8 cellular contexts compared by ENCODE assay signal in the genomic region with DNA sequence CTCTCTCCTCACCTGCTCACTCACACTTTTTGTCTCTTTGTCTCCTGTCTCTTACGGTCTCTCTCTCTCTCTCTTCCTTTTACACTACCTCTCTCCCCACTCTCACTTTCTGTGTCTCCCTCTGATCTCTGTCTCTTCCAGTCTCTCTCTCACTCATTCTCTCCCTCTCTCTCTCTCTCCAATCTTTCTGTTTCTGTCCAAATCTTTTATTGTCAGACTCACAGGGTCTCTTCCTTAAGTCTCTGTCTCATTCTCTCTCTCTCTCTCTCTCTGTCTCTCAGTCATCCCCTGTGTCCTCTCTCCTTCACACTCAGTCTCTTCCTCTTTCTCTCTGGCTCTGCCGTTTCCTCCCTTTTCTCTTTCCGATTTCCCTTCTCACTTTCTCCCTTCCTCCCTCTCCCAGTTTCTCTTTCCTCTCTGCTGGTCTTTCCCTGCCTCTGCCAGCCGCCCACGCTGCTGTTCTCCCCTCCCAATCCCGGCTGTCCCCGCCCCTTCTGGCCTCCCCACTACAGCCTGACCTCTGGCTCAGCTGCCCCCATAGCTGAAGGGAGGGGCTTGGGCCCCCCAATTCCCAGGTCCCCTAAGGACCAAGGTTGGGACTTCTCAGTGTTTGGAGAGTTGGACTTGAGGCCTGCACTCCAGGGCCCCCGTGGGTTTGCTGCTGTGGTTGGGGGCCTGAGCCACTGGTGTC. TPM values are rescaled to one million over a fixed set of nuclear protein-coding genes. Genes with fewer than 3 reads are reported as not detected.
DNase-seq lines count a peak whose midpoint lies in the region; ATAC-seq and TF ChIP-seq lines count a peak whose summit lies in the region.

A gene with protein sequence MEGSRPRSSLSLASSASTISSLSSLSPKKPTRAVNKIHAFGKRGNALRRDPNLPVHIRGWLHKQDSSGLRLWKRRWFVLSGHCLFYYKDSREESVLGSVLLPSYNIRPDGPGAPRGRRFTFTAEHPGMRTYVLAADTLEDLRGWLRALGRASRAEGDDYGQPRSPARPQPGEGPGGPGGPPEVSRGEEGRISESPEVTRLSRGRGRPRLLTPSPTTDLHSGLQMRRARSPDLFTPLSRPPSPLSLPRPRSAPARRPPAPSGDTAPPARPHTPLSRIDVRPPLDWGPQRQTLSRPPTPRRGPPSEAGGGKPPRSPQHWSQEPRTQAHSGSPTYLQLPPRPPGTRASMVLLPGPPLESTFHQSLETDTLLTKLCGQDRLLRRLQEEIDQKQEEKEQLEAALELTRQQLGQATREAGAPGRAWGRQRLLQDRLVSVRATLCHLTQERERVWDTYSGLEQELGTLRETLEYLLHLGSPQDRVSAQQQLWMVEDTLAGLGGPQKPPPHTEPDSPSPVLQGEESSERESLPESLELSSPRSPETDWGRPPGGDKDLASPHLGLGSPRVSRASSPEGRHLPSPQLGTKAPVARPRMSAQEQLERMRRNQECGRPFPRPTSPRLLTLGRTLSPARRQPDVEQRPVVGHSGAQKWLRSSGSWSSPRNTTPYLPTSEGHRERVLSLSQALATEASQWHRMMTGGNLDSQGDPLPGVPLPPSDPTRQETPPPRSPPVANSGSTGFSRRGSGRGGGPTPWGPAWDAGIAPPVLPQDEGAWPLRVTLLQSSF (minus strand): TSS at position 422 of the 691 bp plus-strand sequence. CDS start 997 bp downstream, outside the sequence.

- H3K27me3 ChIP-seq in ascending aorta (no peaks in the 10 kb centered on the region), iPS-20b (ENCODE audit: insufficient read depth, low read length) (no peaks in the 10 kb centered on the region)
- no peaks in the 10 kb centered on the region for H3K27me3 ChIP-seq in CD8-positive, alpha-beta T cell (ENCODE audit: insufficient read depth, low read length)

- peak within 1 kb of the TSS; percentile 83 for H3K9ac ChIP-seq in iPS-20b (ENCODE audit: low read depth, low read length)

- no peaks in the 10 kb centered on the region for H3K9me3 ChIP-seq in ascending aorta
- no peaks in the 10 kb centered on the region for H3K9me3 ChIP-seq in iPS-20b (ENCODE audit: insufficient read depth, low read depth, low read length)
- H3K9me3 ChIP-seq in CD8-positive, alpha-beta T cell (ENCODE audit: low read length), result no peaks in the 10 kb centered on the region

- ATAC-seq in stimulated activated memory B cell treated with anti-CD40 and anti-IgM and Interleukin-4, amounts not matched to agents 10 μg/mL and 1 μg/mL and 100 μg/mL, for 72 hours, result no peak
- no peak for ATAC-seq in HG03135 (IDR thresholded peaks at IDR 0.05; ENCODE audit: unreplicated experiment)
- ATAC-seq in HG03095 (IDR thresholded peaks at IDR 0.05; ENCODE audit: unreplicated experiment), result no peak
- ATAC-seq in CD8-positive, alpha-beta T cell, result no peak

- H3K4me1 ChIP-seq in ascending aorta (peaks cover 0 to 11% of the 10 kb centered on the region in 2 donors), iPS-20b (ENCODE audit: insufficient read depth, low read length) (peaks cover 14% of the 10 kb centered on the region)
- peaks cover 4% of the 10 kb centered on the region for H3K4me1 ChIP-seq in CD8-positive, alpha-beta T cell (ENCODE audit: insufficient read depth, low read length)

- intact Hi-C loops in ascending aorta (cut with DNase I), result no loop called here
- intact Hi-C loops in CD8-positive, alpha-beta T cell (cut with DNase I, micrococcal nuclease), result no loop called here

- POLR2A ChIA-PET in CD8-positive, alpha-beta T cell (lab: Charles Lee), result no interaction called here

- H3K36me3 ChIP-seq in ascending aorta, result peaks cover 0 to 3% of the 10 kb centered on the region in 2 donors
- H3K36me3 ChIP-seq in iPS-20b (ENCODE audit: insufficient read depth, low read depth, low read length), result peaks cover 1% of the 10 kb centered on the region; the same call in 1 of the 2 replicates
- no peaks in the 10 kb centered on the region for H3K36me3 ChIP-seq in CD8-positive, alpha-beta T cell (ENCODE audit: insufficient read depth, low read length)

- peak; percentile 32 for DNase-seq in HT-29 (ENCODE audit: low spot score)
- DNase-seq in ascending aorta (ENCODE audit: low spot score in 2 of 2), result peak in 1 of 2 donors; percentile 90
- no peak for DNase-seq in CD8-positive, alpha-beta T cell
- no peak for DNase-seq in HPDE6-E6E7 (ENCODE audit: extremely low spot score)

- no peaks in the 10 kb centered on the region for H3K9me3 Mint-ChIP-seq in stimulated activated memory B cell treated with anti-CD40 and anti-IgM and Interleukin-4, amounts not matched to agents 10 μg/mL and 1 μg/mL and 100 μg/mL, for 72 hours
- H3K9me3 Mint-ChIP-seq in CD8-positive, alpha-beta T cell, result no peaks in the 10 kb centered on the region

- peak within 1 kb of the TSS; percentile 7 for H3K27ac Mint-ChIP-seq in stimulated activated memory B cell treated with anti-CD40 and anti-IgM and Interleukin-4, amounts not matched to agents 10 μg/mL and 1 μg/mL and 100 μg/mL, for 72 hours
- H3K27ac Mint-ChIP-seq in CD8-positive, alpha-beta T cell, result no peak within 1 kb of the TSS

- peaks cover 11% of the 10 kb centered on the region for H3K36me3 Mint-ChIP-seq in stimulated activated memory B cell treated with anti-CD40 and anti-IgM and Interleukin-4, amounts not matched to agents 10 μg/mL and 1 μg/mL and 100 μg/mL, for 72 hours
- H3K36me3 Mint-ChIP-seq in CD8-positive, alpha-beta T cell, result peaks cover 12% of the 10 kb centered on the region

- H3K4me1 Mint-ChIP-seq in stimulated activated memory B cell treated with anti-CD40 and anti-IgM and Interleukin-4, amounts not matched to agents 10 μg/mL and 1 μg/mL and 100 μg/mL, for 72 hours, result peaks cover 23% of the 10 kb centered on the region
- H3K4me1 Mint-ChIP-seq in CD8-positive, alpha-beta T cell (ENCODE audit: low read depth), result peaks cover 9% of the 10 kb centered on the region

- H3K27ac ChIP-seq in ascending aorta (peak within 1 kb of the TSS; percentile 86 to 89), iPS-20b (ENCODE audit: low read length) (peak within 1 kb of the TSS; percentile 33)
- H3K27ac ChIP-seq in CD8-positive, alpha-beta T cell (ENCODE audit: low read depth, low read length), result no peak within 1 kb of the TSS

- no peak within 1 kb of the TSS for H3K4me3 Mint-ChIP-seq in stimulated activated memory B cell treated with anti-CD40 and anti-IgM and Interleukin-4, amounts not matched to agents 10 μg/mL and 1 μg/mL and 100 μg/mL, for 72 hours
- H3K4me3 Mint-ChIP-seq in CD8-positive, alpha-beta T cell, result no peak within 1 kb of the TSS

- CTCF ChIA-PET in CD8-positive, alpha-beta T cell (lab: Charles Lee), result no interaction called here

- H3K27me3 Mint-ChIP-seq in stimulated activated memory B cell treated with anti-CD40 and anti-IgM and Interleukin-4, amounts not matched to agents 10 μg/mL and 1 μg/mL and 100 μg/mL, for 72 hours, result peaks cover 34% of the 10 kb centered on the region
- no peaks in the 10 kb centered on the region for H3K27me3 Mint-ChIP-seq in CD8-positive, alpha-beta T cell (ENCODE audit: low read depth)

- no peak for TF ChIP-seq CTCF in ascending aorta (IDR thresholded peaks at IDR 0.05)
- TF ChIP-seq CTCF in CD8-positive, alpha-beta T cell (IDR thresholded peaks at IDR 0.05), result no peak

- H3K4me3 ChIP-seq in ascending aorta (peak within 1 kb of the TSS; percentile 45 to 66), iPS-20b (ENCODE audit: low read length) (peak within 1 kb of the TSS; percentile 63)
- H3K4me3 ChIP-seq in CD8-positive, alpha-beta T cell (ENCODE audit: low read depth, low read length), result no peak within 1 kb of the TSS

RNA-seq across cellular contexts. Expression of the gene that starts here (rescaled TPM):
- 3.9 and 5.4 TPM in 2 replicates for total RNA-seq in HT-29 (2014; rRNA removed; shearing (Covaris generic))
- 237 TPM for total RNA-seq in ascending aorta
- 1 to 10 TPM; 1.8 to 3.2 TPM for total RNA-seq in CD8-positive, alpha-beta T cell

Comparison
In these comparisons a context has a peak if more than half of its experiments do, and no peak if none do; other contexts are left out.
1. RNA of the gene that starts here (total RNA-seq): 237 TPM in ascending aorta (single experiment); 3.9 to 5.4 TPM in HT-29 and 1.8 to 3.2 TPM in CD8-positive, alpha-beta T cell; every median in the first group is over 10 times any median in the second.